In genomic region chr1:232707142-232707541, GRCh38 we compare ENCODE assay signal across 24 cellular contexts.
DNase-seq lines count a peak whose midpoint lies in the region; ATAC-seq and TF ChIP-seq lines count a peak whose summit lies in the region.
"Had no signal": no experiment of that assay in that cellular context is flagged by ENCODE, and none has a peak within 500 bp of the region (broad histone marks: within the 10 kb centered on the region; RNA-seq: fewer than 3 reads in every experiment).

No MANE protein-coding gene starts in this region.

- H3K36me3 Mint-ChIP-seq in activated CD4-positive, alpha-beta T cell treated with anti-CD3 and anti-CD28 coated beads, Interleukin-2, amount 10 ng/mL, durations not matched to agents 24 days and 14 days (ENCODE audit: low read depth), result no peaks in the 10 kb centered on the region

- peaks cover 1% of the 10 kb centered on the region for H3K4me1 Mint-ChIP-seq in activated CD4-positive, alpha-beta T cell treated with anti-CD3 and anti-CD28 coated beads, Interleukin-2, amount 10 ng/mL, durations not matched to agents 24 days and 14 days

- no peak for TF ChIP-seq POLR2A in prostate gland (IDR thresholded peaks at IDR 0.05)

- H3K27me3 ChIP-seq in prostate gland (replicated peaks; ENCODE audit: insufficient read depth), result no peaks in the 10 kb centered on the region
- H3K27me3 ChIP-seq: BLaER1 treated with 17β-estradiol and CSF1 and Interleukin-3, amounts not matched to agents 10 nM and 100 nM; SJSA1 had no signal

- H3K27ac Mint-ChIP-seq in activated CD4-positive, alpha-beta T cell treated with anti-CD3 and anti-CD28 coated beads, Interleukin-2, amount 10 ng/mL, durations not matched to agents 24 days and 14 days, result no peak overlapping the region
- H3K27ac Mint-ChIP-seq: CD4-positive, alpha-beta T cell had no signal

- ATAC-seq in HG02981 (IDR thresholded peaks at IDR 0.05; ENCODE audit: unreplicated experiment) (no peak), HG02884 (IDR thresholded peaks at IDR 0.05; ENCODE audit: unreplicated experiment) (no peak)
- ATAC-seq: A549 had no signal

- intact Hi-C loops in prostate gland (cut with DNase I), result no loop called here
- intact Hi-C loops in activated CD4-positive, alpha-beta T cell treated with anti-CD3 and anti-CD28 coated beads, Interleukin-2, amount 10 ng/mL, durations not matched to agents 24 days and 14 days (cut with micrococcal nuclease), result no loop called here

- no peaks in the 10 kb centered on the region for H3K4me1 ChIP-seq in prostate gland (replicated peaks)

- TF ChIP-seq CTCF in VCaP (conservative IDR thresholded peaks at IDR 0.05) (no peak), prostate gland (IDR thresholded peaks at IDR 0.05) (no peak)

- no peaks in the 10 kb centered on the region for H3K9me3 ChIP-seq in prostate gland
- H3K9me3 ChIP-seq: A549, SJSA1 had no signal

- peaks cover 3% of the 10 kb centered on the region for H3K9me3 Mint-ChIP-seq in activated CD4-positive, alpha-beta T cell treated with anti-CD3 and anti-CD28 coated beads, Interleukin-2, amount 10 ng/mL, durations not matched to agents 24 days and 14 days
- H3K9me3 Mint-ChIP-seq: CD4-positive, alpha-beta T cell had no signal

- DNase-seq in NCI-H510A treated with DMSO at 0.1 percent for 48 hours (lab: John Stamatoyannopoulos, UW) (peak; percentile 25), NCI-H510A (lab: John Stamatoyannopoulos, UW) (no peak), NCI-H345 (lab: John Stamatoyannopoulos, UW) (peak; percentile 27), prostate gland (ENCODE audit: low spot score) (peak; percentile 46)
- no peak for DNase-seq in activated CD4-positive, alpha-beta T cell treated with anti-CD3 and anti-CD28 coated beads, Interleukin-2, amount 10 ng/mL, durations not matched to agents 24 days and 14 days
- DNase-seq: AML-193; CD4-positive, alpha-beta T cell; COR-L47; IMR-90; KG1; NCI-H1048; NCI-H1417; NCI-H1694 treated with DMSO at 0.1 percent for 48 hours; NCI-H2081; NCI-H748 treated with DMSO at 0.1 percent for 48 hours; Right ventricle myocardium superior; RPMI8226; T-helper 2 cell had no signal

- H3K27ac ChIP-seq in VCaP (peak overlapping the region; percentile 40; the same call in 1 of the 2 replicates), prostate gland (peak overlapping the region in 1 of 2 donors; percentile 29)
- H3K27ac ChIP-seq: SJSA1 had no signal

- H3K27me3 Mint-ChIP-seq in activated CD4-positive, alpha-beta T cell treated with anti-CD3 and anti-CD28 coated beads, Interleukin-2, amount 10 ng/mL, durations not matched to agents 24 days and 14 days, result peaks cover 9% of the 10 kb centered on the region
- H3K27me3 Mint-ChIP-seq: CD4-positive, alpha-beta T cell had no signal

- no peak overlapping the region for H3K4me3 Mint-ChIP-seq in activated CD4-positive, alpha-beta T cell treated with anti-CD3 and anti-CD28 coated beads, Interleukin-2, amount 10 ng/mL, durations not matched to agents 24 days and 14 days
- H3K4me3 Mint-ChIP-seq: CD4-positive, alpha-beta T cell had no signal

- WGBS in prostate gland, result 31% methylated on average over 2 of the region's 2 CpGs

- no peaks in the 10 kb centered on the region for H3K36me3 ChIP-seq in prostate gland
- H3K36me3 ChIP-seq: BLaER1 treated with 17β-estradiol and CSF1 and Interleukin-3, amounts not matched to agents 10 nM and 100 nM; SJSA1 had no signal

- no peak overlapping the region for H3K4me3 ChIP-seq in prostate gland
- H3K4me3 ChIP-seq: A549; BLaER1 treated with 17β-estradiol and CSF1 and Interleukin-3, amounts not matched to agents 10 nM and 100 nM; SJSA1 had no signal

Comparison
In these comparisons a context has a peak if more than half of its experiments do, and no peak if none do; other contexts are left out.
1. DNase-seq: peak in NCI-H510A treated with DMSO at 0.1 percent for 48 hours (single experiment), NCI-H345 (single experiment) and prostate gland (single experiment); none in NCI-H510A (single experiment) and activated CD4-positive, alpha-beta T cell treated with anti-CD3 and anti-CD28 coated beads, Interleukin-2, amount 10 ng/mL, durations not matched to agents 24 days and 14 days (single experiment).